1 cellular context compared by ENCODE assay signal in genomic region chr7:64998865-64999164, GRCh38.
TF ChIP-seq lines count a peak whose summit lies in the region.

No MANE protein-coding gene starts in this region.

TF ChIP-seq in HepG2, 621 proteins besides CTCF, POLR2A, EP300 and RAD21 (continues in another document):
- TF ChIP-seq PAF1 (CRISPR knock-in tag; IDR thresholded peaks at IDR 0.05) (peak; percentile 25; the same call in 1 of the 2 replicates), ZNF343 (CRISPR knock-in tag; IDR thresholded peaks at IDR 0.05) (0 out of 2 replicates have a peak, but pooled peaks have one; percentile 32), FOXC1 (CRISPR knock-in tag; IDR thresholded peaks at IDR 0.05; ENCODE audit: borderline replicate concordance) (0 out of 2 replicates have a peak, but pooled peaks have one; percentile 37), ZNF280B (CRISPR knock-in tag; IDR thresholded peaks at IDR 0.05; ENCODE audit: borderline replicate concordance) (peak; percentile 71; the same call in 1 of the 2 replicates), ZBTB40 (IDR thresholded peaks at IDR 0.05) (no peak), ZBTB40 (CRISPR knock-in tag; IDR thresholded peaks at IDR 0.05) (peak; percentile 55; the same call in 1 of the 2 replicates), NRL (CRISPR knock-in tag; IDR thresholded peaks at IDR 0.05; ENCODE audit: borderline replicate concordance) (peak; percentile 83; the same call in 1 of the 2 replicates), ZBTB42 (CRISPR knock-in tag; IDR thresholded peaks at IDR 0.05) (0 out of 2 replicates have a peak, but pooled peaks have one; percentile 9), POLR2AphosphoS5 (IDR thresholded peaks at IDR 0.05; ENCODE audit: low read depth, low read length) (peak; percentile 57), ZNF891 (CRISPR knock-in tag; IDR thresholded peaks at IDR 0.05) (peak; percentile 77; the same call in 1 of the 2 replicates), NFATC3 (CRISPR knock-in tag; IDR thresholded peaks at IDR 0.05) (0 out of 2 replicates have a peak, but pooled peaks have one; percentile 67), HINFP (CRISPR knock-in tag; IDR thresholded peaks at IDR 0.05; ENCODE audit: low read depth) (no peak), SSRP1 (CRISPR knock-in tag; IDR thresholded peaks at IDR 0.05) (peak; percentile 100), ZNF318 (CRISPR knock-in tag; IDR thresholded peaks at IDR 0.05) (0 out of 2 replicates have a peak, but pooled peaks have one; percentile 40), ZNF224 (CRISPR knock-in tag; IDR thresholded peaks at IDR 0.05) (0 out of 2 replicates have a peak, but pooled peaks have one; percentile 32), ZC3H4 (CRISPR knock-in tag; IDR thresholded peaks at IDR 0.05; ENCODE audit: borderline replicate concordance) (0 out of 2 replicates have a peak, but pooled peaks have one; percentile 89), PRDM15 (CRISPR knock-in tag; IDR thresholded peaks at IDR 0.05) (no peak), TAF1 (CRISPR knock-in tag; IDR thresholded peaks at IDR 0.05) (no peak), STAT5B (CRISPR knock-in tag; IDR thresholded peaks at IDR 0.05) (no peak), DMTF1 (CRISPR knock-in tag; IDR thresholded peaks at IDR 0.05) (0 out of 2 replicates have a peak, but pooled peaks have one; percentile 41)
